ENCODE assay signal across 29 cellular contexts in the genomic region with DNA sequence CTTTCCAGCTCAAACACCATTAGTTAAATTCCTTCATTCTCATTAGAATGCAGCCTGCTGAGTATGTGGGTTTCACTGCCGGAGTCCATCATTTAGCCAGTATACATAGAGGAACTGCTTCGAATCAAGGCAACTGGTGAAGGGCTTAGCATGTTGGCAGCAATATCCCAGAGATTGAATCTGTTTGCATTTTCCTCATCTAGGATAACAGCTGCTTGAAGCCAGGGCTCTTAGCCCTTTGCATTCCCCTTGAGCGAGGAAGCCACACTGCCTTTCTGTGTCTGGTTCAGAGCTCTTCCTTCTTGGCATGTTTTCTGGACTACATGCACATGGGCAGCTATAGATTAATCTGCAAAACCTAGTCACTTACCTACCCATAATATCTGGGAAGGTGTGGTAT. TPM values are rescaled to one million over a fixed set of nuclear protein-coding genes. Genes with fewer than 3 reads are reported as not detected.
"Had no signal": no experiment of that assay in that cellular context is flagged by ENCODE, and none has a peak within 500 bp of the region (broad histone marks: within the 10 kb centered on the region; RNA-seq: fewer than 3 reads in every experiment).

No MANE protein-coding gene starts in this region.

- H3K27me3 Mint-ChIP-seq: activated B cell treated with CpG ODN at 0.5 μM for 24 hours; activated CD4-positive, alpha-beta T cell treated with anti-CD3 and anti-CD28 coated beads, Interleukin-2, amount 10 ng/mL, durations not matched to agents 24 days and 14 days; activated CD8-positive, alpha-beta memory T cell treated with anti-CD3 and anti-CD28 coated beads, Interleukin-2, amount 10 ng/mL, durations not matched to agents 7 days and 5 days; activated naive CD8-positive, alpha-beta T cell treated with anti-CD3 and anti-CD28 coated beads, Interleukin-2, amount 50 U/mL, for 24 hours; central memory CD8-positive, alpha-beta T cell had no signal

- H3K27me3 ChIP-seq: ascending aorta, body of pancreas, Peyer's patch, SJCRH30 had no signal

- H3K9me3 ChIP-seq: ascending aorta, body of pancreas, Peyer's patch, SJCRH30, SK-N-SH had no signal

- H3K9ac ChIP-seq: SK-N-SH had no signal

- DNase-seq: activated B cell treated with CpG ODN at 0.5 μM for 24 hours; activated CD4-positive, alpha-beta T cell treated with anti-CD3 and anti-CD28 coated beads for 1 hour; activated CD4-positive, alpha-beta T cell treated with anti-CD3 and anti-CD28 coated beads, Interleukin-2, amount 10 ng/mL, durations not matched to agents 24 days and 14 days; activated CD4-positive, alpha-beta T cell treated with anti-CD3 and anti-CD28 coated beads, Interleukin-2, amount 50 U/mL, for 48 hours; activated CD8-positive, alpha-beta memory T cell treated with anti-CD3 and anti-CD28 coated beads, Interleukin-2, amount 10 ng/mL, durations not matched to agents 7 days and 5 days; activated naive CD4-positive, alpha-beta T cell; activated naive CD8-positive, alpha-beta T cell treated with anti-CD3 and anti-CD28 coated beads, Interleukin-2, amount 50 U/mL, for 24 hours; activated T-cell treated with anti-CD3 and anti-CD28 coated beads, Interleukin-2, amount 50 U/mL, for 4 hours; amniotic stem cell; body of pancreas; MM.1S; NCI-H1105; NCI-H1436; NCI-H1694 treated with DMSO at 0.1 percent for 48 hours; NCI-H2029 treated with DMSO at 0.1 percent for 48 hours; NCI-H510A treated with DMSO at 0.1 percent for 48 hours; NCI-H69; Peyer's patch; Right ventricle myocardium superior; SK-N-SH; T-helper 1 cell had no signal

- H3K27ac Mint-ChIP-seq: activated B cell treated with CpG ODN at 0.5 μM for 24 hours; activated CD4-positive, alpha-beta T cell treated with anti-CD3 and anti-CD28 coated beads, Interleukin-2, amount 10 ng/mL, durations not matched to agents 24 days and 14 days; activated CD8-positive, alpha-beta memory T cell treated with anti-CD3 and anti-CD28 coated beads, Interleukin-2, amount 10 ng/mL, durations not matched to agents 7 days and 5 days; activated naive CD4-positive, alpha-beta T cell treated with anti-CD3 and anti-CD28 coated beads, Interleukin-2, amount 50 U/mL, for 72 hours; activated naive CD8-positive, alpha-beta T cell treated with anti-CD3 and anti-CD28 coated beads, Interleukin-2, amount 50 U/mL, for 24 hours; activated T-helper 2 cell treated with anti-CD3 and anti-CD28 coated beads, Interferon-gamma antibody, Interleukin-2, Interleukin-4, amounts not matched to agents 10 μg/mL and 5 μg/mL and 100 μg/mL, durations not matched to agents 14 hours and 24 hours and 36 hours; T-helper 2 cell treated with Interferon-gamma antibody and Interleukin-4, amounts not matched to agents 5 μg/mL and 100 μg/mL, for 36 hours had no signal

- ATAC-seq: activated CD8-positive, alpha-beta memory T cell treated with anti-CD3 and anti-CD28 coated beads, Interleukin-2, amount 10 ng/mL, durations not matched to agents 7 days and 5 days; activated naive CD4-positive, alpha-beta T cell treated with anti-CD3 and anti-CD28 coated beads, Interleukin-2, amount 50 U/mL, for 72 hours; activated naive CD8-positive, alpha-beta T cell treated with anti-CD3 and anti-CD28 coated beads, Interleukin-2, amount 50 U/mL, for 24 hours; activated T-cell treated with anti-CD3 and anti-CD28 coated beads, Interleukin-2, amount 50 U/mL, for 4 hours; body of pancreas had no signal

- H3K27ac ChIP-seq: ascending aorta, body of pancreas, Peyer's patch, RWPE1, SJCRH30 had no signal

- H3K4me3 Mint-ChIP-seq: activated B cell treated with CpG ODN at 0.5 μM for 24 hours; activated CD4-positive, alpha-beta T cell treated with anti-CD3 and anti-CD28 coated beads, Interleukin-2, amount 10 ng/mL, durations not matched to agents 24 days and 14 days; activated CD8-positive, alpha-beta memory T cell treated with anti-CD3 and anti-CD28 coated beads, Interleukin-2, amount 10 ng/mL, durations not matched to agents 7 days and 5 days; activated naive CD8-positive, alpha-beta T cell treated with anti-CD3 and anti-CD28 coated beads, Interleukin-2, amount 50 U/mL, for 24 hours; activated T-cell treated with anti-CD3 and anti-CD28 coated beads, Interleukin-2, amount 50 U/mL, for 4 hours; central memory CD8-positive, alpha-beta T cell; T-helper 2 cell treated with Interferon-gamma antibody and Interleukin-4, amounts not matched to agents 5 μg/mL and 100 μg/mL, for 36 hours had no signal

- H3K4me1 Mint-ChIP-seq: activated CD8-positive, alpha-beta memory T cell treated with anti-CD3 and anti-CD28 coated beads, Interleukin-2, amount 10 ng/mL, durations not matched to agents 7 days and 5 days had no signal

- H3K4me3 ChIP-seq: ascending aorta, body of pancreas, Peyer's patch, SJCRH30 had no signal

RNA-seq across cellular contexts. Expression of a gene that starts 14.6 kb away (rescaled TPM):
- total RNA-seq: activated B cell treated with CpG ODN at 0.5 μM for 24 hours; activated CD4-positive, alpha-beta T cell treated with anti-CD3 and anti-CD28 coated beads, Interleukin-2, amount 10 ng/mL, durations not matched to agents 24 days and 14 days; activated CD8-positive, alpha-beta memory T cell treated with anti-CD3 and anti-CD28 coated beads, Interleukin-2, amount 10 ng/mL, durations not matched to agents 7 days and 5 days; activated naive CD4-positive, alpha-beta T cell treated with anti-CD3 and anti-CD28 coated beads, Interleukin-2, amount 50 U/mL, for 72 hours; activated T-cell treated with anti-CD3 and anti-CD28 coated beads, Interleukin-2, amount 50 U/mL, for 4 hours; activated T-helper 2 cell treated with anti-CD3 and anti-CD28 coated beads, Interferon-gamma antibody, Interleukin-2, Interleukin-4, amounts not matched to agents 10 μg/mL and 5 μg/mL and 100 μg/mL, durations not matched to agents 14 hours and 24 hours and 36 hours; ascending aorta; body of pancreas; Peyer's patch; Right ventricle myocardium superior; SJCRH30 had no signal
- polyA plus RNA-seq: SK-N-SH had no signal

RNA-seq across cellular contexts. Expression of a gene that starts 51.7 kb away (rescaled TPM):
- total RNA-seq: bronchial epithelial cell had no signal
